ENCODE assay signal across 1 cellular context in genomic region chr3:186871403-186871924, GRCh38.
TF ChIP-seq lines count a peak whose summit lies in the region.

No MANE protein-coding gene starts in this region.

TF ChIP-seq in K562, 482 proteins besides CTCF, POLR2A, EP300 and RAD21 (continued from another document and continues in another):
- TF ChIP-seq E2F4 (CRISPR knock-in tag; IDR thresholded peaks at IDR 0.05; ENCODE audit: low read depth), result no peak
- TF ChIP-seq ZNF395 (CRISPR knock-in tag; IDR thresholded peaks at IDR 0.05), result 0 out of 2 replicates have a peak, but pooled peaks have one; percentile 28
- TF ChIP-seq ZC3H8 (IDR thresholded peaks at IDR 0.05), result no peak
- TF ChIP-seq ZBTB11 (CRISPR knock-in tag; IDR thresholded peaks at IDR 0.05), result peak in 2 of 3 experiments; percentile 77 to 97; a peak in 3 of 6 replicates
- no peak for TF ChIP-seq U2AF1 (optimal IDR thresholded peaks at IDR 0.05; ENCODE audit: low read depth, low read length)
- TF ChIP-seq GATAD2A (IDR thresholded peaks at IDR 0.05), result peak; percentile 83
- TF ChIP-seq RUNX1 (IDR thresholded peaks at IDR 0.05; ENCODE audit: low read depth), result no peak
- peak; percentile 59; the same call in 1 of the 2 replicates for TF ChIP-seq NFATC3 (IDR thresholded peaks at IDR 0.05)
- TF ChIP-seq TCF3 (CRISPR knock-in tag; IDR thresholded peaks at IDR 0.05), result peak; percentile 56; the same call in 1 of the 2 replicates
- TF ChIP-seq GTF2B (IDR thresholded peaks at IDR 0.05; ENCODE audit: extremely low read depth, insufficient read length), result no peak
- TF ChIP-seq ZNF407 (IDR thresholded peaks at IDR 0.05; ENCODE audit: low read depth), result no peak
- TF ChIP-seq NR0B1 (IDR thresholded peaks at IDR 0.05; ENCODE audit: partially characterized antibody), result no peak
- no peak for TF ChIP-seq SLC30A9 (CRISPR knock-in tag; IDR thresholded peaks at IDR 0.05)
- TF ChIP-seq TSHZ1 (CRISPR knock-in tag; IDR thresholded peaks at IDR 0.05), result no peak
- TF ChIP-seq BRD4 (IDR thresholded peaks at IDR 0.05), result no peak
- no peak for TF ChIP-seq SMC3 (conservative IDR thresholded peaks at IDR 0.05; ENCODE audit: insufficient read depth, low read depth, low read length)
- TF ChIP-seq ATF3 (IDR thresholded peaks at IDR 0.05), result peak; percentile 16; the same call in 1 of the 2 replicates
- TF ChIP-seq ATF3 (CRISPR knock-in tag; conservative IDR thresholded peaks at IDR 0.05), result no peak
- TF ChIP-seq ELK3 (CRISPR knock-in tag; IDR thresholded peaks at IDR 0.05), result no peak
- no peak for TF ChIP-seq THAP12 (CRISPR knock-in tag; IDR thresholded peaks at IDR 0.05)
- TF ChIP-seq RBM15 (IDR thresholded peaks at IDR 0.05; ENCODE audit: insufficient read depth, low read length), result no peak
- TF ChIP-seq ZNF224 (CRISPR knock-in tag; IDR thresholded peaks at IDR 0.05), result no peak
- TF ChIP-seq ATF2 (CRISPR knock-in tag; IDR thresholded peaks at IDR 0.05), result no peak
- TF ChIP-seq BCL6 (CRISPR knock-in tag; IDR thresholded peaks at IDR 0.05), result no peak
- no peak for TF ChIP-seq KLF6 (CRISPR knock-in tag; IDR thresholded peaks at IDR 0.05; ENCODE audit: borderline replicate concordance)
